19 cellular contexts compared by ENCODE assay signal in genomic region chr10:617471-617870, GRCh38.
"Had no signal": no experiment of that assay in that cellular context is flagged by ENCODE, and none has a peak within 500 bp of the region (broad histone marks: within the 10 kb centered on the region; RNA-seq: fewer than 3 reads in every experiment).

No MANE protein-coding gene starts in this region.

- H3K27ac Mint-ChIP-seq: activated CD4-positive, alpha-beta memory T cell treated with anti-CD3 and anti-CD28 coated beads for 36 hours; activated naive CD8-positive, alpha-beta T cell treated with anti-CD3 and anti-CD28 coated beads for 36 hours; natural killer cell treated with Interleukin-12 subunit alpha and Interleukin-12 subunit beta and Interleukin-15 and Interleukin-18, amount 100 ng/mL, for 72 hours had no signal

- H3K4me3 ChIP-seq: colonic mucosa, lung, SJSA1, spleen, transverse colon had no signal

- H3K27me3 ChIP-seq: colonic mucosa, SJSA1, transverse colon had no signal

- H3K36me3 ChIP-seq: colonic mucosa, spleen, transverse colon had no signal

- H3K27ac ChIP-seq: colonic mucosa, epithelial cell of prostate, SJSA1, spleen had no signal

- H3K4me3 Mint-ChIP-seq: activated CD4-positive, alpha-beta memory T cell treated with anti-CD3 and anti-CD28 coated beads for 36 hours; activated naive CD8-positive, alpha-beta T cell treated with anti-CD3 and anti-CD28 coated beads for 36 hours; endodermal cell; natural killer cell treated with Interleukin-12 subunit alpha and Interleukin-12 subunit beta and Interleukin-15 and Interleukin-18, amount 100 ng/mL, for 72 hours had no signal

- H3K36me3 Mint-ChIP-seq: activated CD4-positive, alpha-beta memory T cell treated with anti-CD3 and anti-CD28 coated beads for 36 hours; activated naive CD8-positive, alpha-beta T cell treated with anti-CD3 and anti-CD28 coated beads for 36 hours; natural killer cell treated with Interleukin-12 subunit alpha and Interleukin-12 subunit beta and Interleukin-15 and Interleukin-18, amount 100 ng/mL, for 72 hours had no signal

- ATAC-seq: natural killer cell treated with Interleukin-12 subunit alpha and Interleukin-12 subunit beta and Interleukin-15 and Interleukin-18, amount 100 ng/mL, for 72 hours had no signal

- H3K9me3 Mint-ChIP-seq: activated CD4-positive, alpha-beta memory T cell treated with anti-CD3 and anti-CD28 coated beads for 36 hours; activated naive CD8-positive, alpha-beta T cell treated with anti-CD3 and anti-CD28 coated beads for 36 hours; endodermal cell; natural killer cell treated with Interleukin-12 subunit alpha and Interleukin-12 subunit beta and Interleukin-15 and Interleukin-18, amount 100 ng/mL, for 72 hours had no signal

- H3K4me1 ChIP-seq: colonic mucosa had no signal

- DNase-seq: activated CD4-positive, alpha-beta memory T cell treated with anti-CD3 and anti-CD28 coated beads for 36 hours; activated CD4-positive, alpha-beta T cell treated with anti-CD3 and anti-CD28 coated beads for 48 hours; activated naive CD4-positive, alpha-beta T cell treated with Interleukin-2 at 50 U/mL for 16 hours; activated naive CD8-positive, alpha-beta T cell treated with anti-CD3 and anti-CD28 coated beads for 36 hours; activated T-cell treated with anti-CD3 and anti-CD28 coated beads, Interleukin-2, amount 50 U/mL, for 48 hours; colonic mucosa; endodermal cell; midbrain; retina; stimulated activated CD4-positive, alpha-beta T cell treated with anti-CD3 and anti-CD28 coated beads, Interleukin-4, amount 100 ng/mL, for 1 hour; stimulated activated naive CD4-positive, alpha-beta T cell treated with Interleukin-2 at 50 U/mL for 16 hours; T-helper 1 cell; T-helper 9 cell; transverse colon had no signal

- H3K9me3 ChIP-seq: colonic mucosa, SJSA1, spleen, transverse colon had no signal
